Comparison of ENCODE assay signal across 1 cellular context in genomic region chr10:118595598-118596425, GRCh38.
TF ChIP-seq lines count a peak whose summit lies in the region.

TSS of gene PRLHR (minus strand) at chr10:118595648. CDS start at chr10:118595244, 404 bp downstream.

TF ChIP-seq in HepG2, 621 proteins besides CTCF, POLR2A, EP300 and RAD21 (continued from another document and continues in another):
- TF ChIP-seq PRDM15 (CRISPR knock-in tag; IDR thresholded peaks at IDR 0.05) (no peak), ZNF670 (CRISPR knock-in tag; IDR thresholded peaks at IDR 0.05; ENCODE audit: borderline replicate concordance) (no peak), ZNF17 (CRISPR knock-in tag; IDR thresholded peaks at IDR 0.05) (no peak), ZNF558 (CRISPR knock-in tag; IDR thresholded peaks at IDR 0.05; ENCODE audit: borderline replicate concordance) (no peak; the same call in 1 of the 2 replicates), PRMT3 (CRISPR knock-in tag; IDR thresholded peaks at IDR 0.05; ENCODE audit: borderline replicate concordance, low read depth) (0 out of 2 replicates have a peak, but pooled peaks have one; percentile 61), ZBTB40 (IDR thresholded peaks at IDR 0.05) (no peak), ZBTB40 (CRISPR knock-in tag; IDR thresholded peaks at IDR 0.05) (no peak), ZNF891 (CRISPR knock-in tag; IDR thresholded peaks at IDR 0.05) (no peak), ZNF615 (CRISPR knock-in tag; IDR thresholded peaks at IDR 0.05; ENCODE audit: borderline replicate concordance) (no peak), ZFP37 (CRISPR knock-in tag; IDR thresholded peaks at IDR 0.05; ENCODE audit: borderline replicate concordance) (0 out of 2 replicates have a peak, but pooled peaks have one; percentile 52), HNF1B (CRISPR knock-in tag; IDR thresholded peaks at IDR 0.05) (no peak), HOXA7 (CRISPR knock-in tag; IDR thresholded peaks at IDR 0.05) (no peak), ZBTB34 (CRISPR knock-in tag; IDR thresholded peaks at IDR 0.05) (no peak), SP1 (IDR thresholded peaks at IDR 0.05) (no peak), SP1 (CRISPR knock-in tag; IDR thresholded peaks at IDR 0.05) (no peak), ISX (CRISPR knock-in tag; conservative IDR thresholded peaks at IDR 0.05) (no peak), SP4 (CRISPR knock-in tag; IDR thresholded peaks at IDR 0.05) (no peak), ZNF704 (CRISPR knock-in tag; IDR thresholded peaks at IDR 0.05; ENCODE audit: borderline replicate concordance) (no peak), ZNF576 (CRISPR knock-in tag; IDR thresholded peaks at IDR 0.05) (no peak), ZFP1 (CRISPR knock-in tag; IDR thresholded peaks at IDR 0.05) (no peak), ARHGAP35 (CRISPR knock-in tag; IDR thresholded peaks at IDR 0.05; ENCODE audit: borderline replicate concordance) (0 out of 2 replicates have a peak, but pooled peaks have one; percentile 26), ZNF674 (CRISPR knock-in tag; IDR thresholded peaks at IDR 0.05; ENCODE audit: low read depth) (no peak), ZNF788 (CRISPR knock-in tag; IDR thresholded peaks at IDR 0.05; ENCODE audit: borderline replicate concordance) (no peak), ETV6 (CRISPR knock-in tag; conservative IDR thresholded peaks at IDR 0.05) (peak; percentile 49; the same call in 1 of the 2 replicates), SMAD1 (CRISPR knock-in tag; IDR thresholded peaks at IDR 0.05; ENCODE audit: borderline replicate concordance, low read depth) (no peak), AKNA (CRISPR knock-in tag; IDR thresholded peaks at IDR 0.05; ENCODE audit: borderline replicate concordance) (no peak), CENPBD1 (CRISPR knock-in tag; IDR thresholded peaks at IDR 0.05; ENCODE audit: borderline replicate concordance, low read depth) (no peak), ARNT2 (CRISPR knock-in tag; IDR thresholded peaks at IDR 0.05; ENCODE audit: low read depth) (0 out of 2 replicates have a peak, but pooled peaks have one; percentile 27), NPAS2 (CRISPR knock-in tag; IDR thresholded peaks at IDR 0.05; ENCODE audit: borderline replicate concordance) (no peak), ZNF44 (CRISPR knock-in tag; IDR thresholded peaks at IDR 0.05) (no peak), SATB2 (CRISPR knock-in tag; IDR thresholded peaks at IDR 0.05) (0 out of 2 replicates have a peak, but pooled peaks have one; percentile 68), ASH2L (IDR thresholded peaks at IDR 0.05; ENCODE audit: insufficient read length, low read depth, low read length) (no peak), ZNF883 (CRISPR knock-in tag; IDR thresholded peaks at IDR 0.05; ENCODE audit: not compliant biosample characterization) (no peak), FOXO1 (CRISPR knock-in tag; IDR thresholded peaks at IDR 0.05) (no peak), ZSCAN25 (CRISPR knock-in tag; IDR thresholded peaks at IDR 0.05) (no peak; the same call in 1 of the 2 replicates), SNAPC2 (CRISPR knock-in tag; IDR thresholded peaks at IDR 0.05) (no peak), ZBTB7A (CRISPR knock-in tag; IDR thresholded peaks at IDR 0.05) (no peak), ZNF510 (CRISPR knock-in tag; IDR thresholded peaks at IDR 0.05; ENCODE audit: low read depth) (no peak)
